ENCODE assay signal across 10 cellular contexts in genomic region chr4:31674313-31674947, GRCh38.
DNase-seq lines count a peak whose midpoint lies in the region; ATAC-seq and TF ChIP-seq lines count a peak whose summit lies in the region.
"Had no signal": no experiment of that assay in that cellular context is flagged by ENCODE, and none has a peak within 500 bp of the region (broad histone marks: within the 10 kb centered on the region; RNA-seq: fewer than 3 reads in every experiment).

No MANE protein-coding gene starts in this region.

- no peaks in the 10 kb centered on the region for H3K4me1 ChIP-seq in effector memory CD4-positive, alpha-beta T cell (ENCODE audit: control insufficient read depth, insufficient read depth, low read length, poor library complexity, severe bottlenecking)

- no peaks in the 10 kb centered on the region for H3K36me3 ChIP-seq in H7 (replicated peaks; ENCODE audit: control insufficient read depth, insufficient read depth, low read length)
- H3K36me3 ChIP-seq in MG63: no peaks in the 10 kb centered on the region
- no peaks in the 10 kb centered on the region for H3K36me3 ChIP-seq in effector memory CD4-positive, alpha-beta T cell (ENCODE audit: control insufficient read depth, insufficient read depth, low read length)

- intact Hi-C loops in left ventricle myocardium superior (cut with micrococcal nuclease): no loop called here

- peak; percentile 26 for DNase-seq in H7
- DNase-seq in SKM-1 (lab: John Stamatoyannopoulos, UW; ENCODE audit: unreplicated experiment): peak; percentile 6
- DNase-seq in left ventricle myocardium superior: no peak
- DNase-seq in MG63: no peak
- DNase-seq in SHP77 treated with DMSO at 0.1 percent for 48 hours (lab: John Stamatoyannopoulos, UW): no peak
- DNase-seq in effector memory CD4-positive, alpha-beta T cell: no peak
- DNase-seq: central memory CD4-positive, alpha-beta T cell; naive B cell had no signal

- H3K27me3 ChIP-seq in H7 (ENCODE audit: control insufficient read depth, insufficient read depth, low read length): no peaks in the 10 kb centered on the region
- H3K27me3 ChIP-seq in MG63: no peaks in the 10 kb centered on the region
- H3K27me3 ChIP-seq in effector memory CD4-positive, alpha-beta T cell (replicated peaks; ENCODE audit: control insufficient read depth, insufficient read depth, low read length, poor library complexity, severe bottlenecking): no peaks in the 10 kb centered on the region

- peak; percentile 74 for TF ChIP-seq CTCF in 22Rv1 (IDR thresholded peaks at IDR 0.05)

- no peaks in the 10 kb centered on the region for H3K9me3 ChIP-seq in MG63
- H3K9me3 ChIP-seq in effector memory CD4-positive, alpha-beta T cell (ENCODE audit: control insufficient read depth, low read length): no peaks in the 10 kb centered on the region

- H3K27ac ChIP-seq in 22Rv1: no peak overlapping the region
- H3K27ac ChIP-seq in effector memory CD4-positive, alpha-beta T cell (ENCODE audit: insufficient read depth, low read length, poor library complexity, severe bottlenecking): no peak overlapping the region

- ATAC-seq in left ventricle myocardium superior (peak; percentile 50), HG03097 (IDR thresholded peaks at IDR 0.05; ENCODE audit: low FRiP score, unreplicated experiment) (no peak)

- H3K4me3 ChIP-seq in H7 (ENCODE audit: insufficient read depth, low read depth, low read length) (no peak overlapping the region), MG63 (no peak overlapping the region)
- H3K4me3 ChIP-seq in effector memory CD4-positive, alpha-beta T cell (ENCODE audit: insufficient read depth, low read depth, low read length, poor library complexity, severe bottlenecking): no peak overlapping the region

Comparison
In these comparisons a context has a peak if more than half of its experiments do, and no peak if none do; other contexts are left out.
1. DNase-seq: peak in H7 (single experiment) and SKM-1 (single experiment); none in left ventricle myocardium superior (single experiment), MG63 (single experiment), SHP77 treated with DMSO at 0.1 percent for 48 hours (single experiment) and effector memory CD4-positive, alpha-beta T cell (0 of 3).